8 cellular contexts compared by ENCODE assay signal in genomic region chr7:94183289-94183749, GRCh38.
DNase-seq lines count a peak whose midpoint lies in the region; ATAC-seq and TF ChIP-seq lines count a peak whose summit lies in the region.

No MANE protein-coding gene starts in this region.

- H3K4me3 ChIP-seq in retinal pigment epithelial cell (ENCODE audit: low read length): no peak overlapping the region

- ATAC-seq in GM18498 (IDR thresholded peaks at IDR 0.05; ENCODE audit: unreplicated experiment) (peak; percentile 48), GM21723 (IDR thresholded peaks at IDR 0.05; ENCODE audit: unreplicated experiment) (no peak), GM21381 (IDR thresholded peaks at IDR 0.05; ENCODE audit: unreplicated experiment) (no peak)

- TF ChIP-seq CTCF in retinal pigment epithelial cell (conservative IDR thresholded peaks at IDR 0.05; ENCODE audit: low read depth, low read length): no peak

- in situ Hi-C loops in SK-MEL-5 (cut with HindIII; ENCODE audit: low pct_unique_long_range_greater_than_20kb, low sequenced_read_pairs): no loop called here

- DNase-seq in SK-MEL-5 (ENCODE audit: low read depth, low spot score) (peak; percentile 100), foreskin melanocyte (peak; percentile 99), retinal pigment epithelial cell (ENCODE audit: low read depth) (peak; percentile 99), mucosa of gallbladder (ENCODE audit: low spot score) (no peak), NCI-H748 (lab: John Stamatoyannopoulos, UW; ENCODE audit: unreplicated experiment) (no peak)

Comparison
In these comparisons a context has a peak if more than half of its experiments do, and no peak if none do; other contexts are left out.
1. DNase-seq: peak in SK-MEL-5 (single experiment), foreskin melanocyte (single experiment) and retinal pigment epithelial cell (single experiment); none in mucosa of gallbladder (single experiment) and NCI-H748 (single experiment).